ENCODE assay signal across 1 cellular context in genomic region chr7:149430197-149430596, GRCh38.
TF ChIP-seq lines count a peak whose summit lies in the region.

No MANE protein-coding gene starts in this region.

TF ChIP-seq in GM12878, 131 proteins besides CTCF, POLR2A, EP300 and RAD21:
- no peak for TF ChIP-seq SUZ12 (IDR thresholded peaks at IDR 0.05; ENCODE audit: unreplicated experiment)
- peak; percentile 40; the same call in 1 of the 2 replicates for TF ChIP-seq SPI1 (IDR thresholded peaks at IDR 0.05; ENCODE audit: borderline replicate concordance, insufficient read depth, low read depth, low read length)
